In the genomic region with DNA sequence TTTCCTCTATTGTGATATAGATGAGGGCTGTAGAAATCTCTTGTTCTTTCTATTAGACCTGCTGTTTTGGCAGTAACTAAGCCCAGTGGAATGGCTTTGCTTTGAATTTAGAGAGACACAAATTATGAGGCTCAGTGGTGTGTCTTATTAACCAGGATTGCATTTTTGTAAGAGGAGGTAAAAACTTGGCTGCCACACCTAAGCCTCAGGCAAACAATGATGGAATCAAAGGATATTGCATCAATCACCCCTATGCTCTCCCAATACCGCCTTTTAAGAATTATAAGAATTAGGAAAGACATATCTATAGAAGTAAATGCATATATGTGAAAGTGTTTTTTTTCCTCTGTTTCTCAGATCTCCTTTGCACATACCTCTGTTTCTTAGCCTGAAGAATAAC, we compare ENCODE assay signal across 20 cellular contexts.
"Had no signal": no experiment of that assay in that cellular context is flagged by ENCODE, and none has a peak within 500 bp of the region (broad histone marks: within the 10 kb centered on the region; RNA-seq: fewer than 3 reads in every experiment).

No MANE protein-coding gene starts in this region.

- H3K4me1 Mint-ChIP-seq: memory B cell; stimulated activated memory B cell treated with anti-CD40 and anti-IgM and Interleukin-4, amounts not matched to agents 10 μg/mL and 1 μg/mL and 100 μg/mL, for 72 hours had no signal

- H3K36me3 ChIP-seq: cardiac muscle cell, pancreas, spleen, upper lobe of right lung, WERI-Rb-1 had no signal

- H3K4me1 ChIP-seq: left ventricle myocardium inferior, spleen, testis, upper lobe of right lung had no signal

- H3K27me3 Mint-ChIP-seq: effector memory CD8-positive, alpha-beta T cell; memory B cell; stimulated activated memory B cell treated with anti-CD40 and anti-IgM and Interleukin-4, amounts not matched to agents 10 μg/mL and 1 μg/mL and 100 μg/mL, for 72 hours had no signal

- H3K27me3 ChIP-seq: cardiac muscle cell, pancreas, spleen, testis, upper lobe of right lung had no signal

- H3K9me3 Mint-ChIP-seq: memory B cell; stimulated activated memory B cell treated with anti-CD40 and anti-IgM and Interleukin-4, amounts not matched to agents 10 μg/mL and 1 μg/mL and 100 μg/mL, for 72 hours had no signal

- H3K36me3 Mint-ChIP-seq: activated naive CD4-positive, alpha-beta T cell treated with anti-CD3 and anti-CD28 coated beads, Interleukin-2, amount 50 U/mL, for 72 hours; memory B cell; stimulated activated memory B cell treated with anti-CD40 and anti-IgM and Interleukin-4, amounts not matched to agents 10 μg/mL and 1 μg/mL and 100 μg/mL, for 72 hours had no signal

- H3K27ac ChIP-seq: cardiac muscle cell, left ventricle myocardium inferior, pancreas, spleen, testis, upper lobe of right lung, WERI-Rb-1 had no signal

- H3K27ac Mint-ChIP-seq: activated naive CD4-positive, alpha-beta T cell treated with anti-CD3 and anti-CD28 coated beads, Interleukin-2, amount 50 U/mL, for 72 hours; effector memory CD8-positive, alpha-beta T cell; memory B cell; stimulated activated memory B cell treated with anti-CD40 and anti-IgM and Interleukin-4, amounts not matched to agents 10 μg/mL and 1 μg/mL and 100 μg/mL, for 72 hours had no signal

- H3K4me3 ChIP-seq: cardiac muscle cell, left ventricle myocardium inferior, pancreas, spleen, testis, upper lobe of right lung had no signal

- DNase-seq: activated CD4-positive, alpha-beta T cell treated with anti-CD3 and anti-CD28 coated beads for 1 hour; activated CD4-positive, alpha-beta T cell treated with anti-CD3 and anti-CD28 coated beads, Interleukin-2, amount 50 U/mL, for 4 hours; activated gamma-delta T cell treated with Interleukin-2 at 50 U/mL for 16 hours; dermis blood vessel endothelial cell; effector memory CD8-positive, alpha-beta T cell; foreskin melanocyte; hypothalamus; islet precursor cell; left ventricle myocardium inferior; pancreas; spleen; stimulated activated CD4-positive, alpha-beta T cell treated with anti-CD3 and anti-CD28 coated beads, Interleukin-4, amount 100 ng/mL, for 4 hours; T-helper 2 cell; testis; upper lobe of right lung; WERI-Rb-1 had no signal

- H3K9me3 ChIP-seq: left ventricle myocardium inferior, pancreas, spleen, testis, upper lobe of right lung had no signal

- H3K4me3 Mint-ChIP-seq: effector memory CD8-positive, alpha-beta T cell; memory B cell; stimulated activated memory B cell treated with anti-CD40 and anti-IgM and Interleukin-4, amounts not matched to agents 10 μg/mL and 1 μg/mL and 100 μg/mL, for 72 hours had no signal
